Comparison of ENCODE assay signal across 25 cellular contexts in the genomic region with DNA sequence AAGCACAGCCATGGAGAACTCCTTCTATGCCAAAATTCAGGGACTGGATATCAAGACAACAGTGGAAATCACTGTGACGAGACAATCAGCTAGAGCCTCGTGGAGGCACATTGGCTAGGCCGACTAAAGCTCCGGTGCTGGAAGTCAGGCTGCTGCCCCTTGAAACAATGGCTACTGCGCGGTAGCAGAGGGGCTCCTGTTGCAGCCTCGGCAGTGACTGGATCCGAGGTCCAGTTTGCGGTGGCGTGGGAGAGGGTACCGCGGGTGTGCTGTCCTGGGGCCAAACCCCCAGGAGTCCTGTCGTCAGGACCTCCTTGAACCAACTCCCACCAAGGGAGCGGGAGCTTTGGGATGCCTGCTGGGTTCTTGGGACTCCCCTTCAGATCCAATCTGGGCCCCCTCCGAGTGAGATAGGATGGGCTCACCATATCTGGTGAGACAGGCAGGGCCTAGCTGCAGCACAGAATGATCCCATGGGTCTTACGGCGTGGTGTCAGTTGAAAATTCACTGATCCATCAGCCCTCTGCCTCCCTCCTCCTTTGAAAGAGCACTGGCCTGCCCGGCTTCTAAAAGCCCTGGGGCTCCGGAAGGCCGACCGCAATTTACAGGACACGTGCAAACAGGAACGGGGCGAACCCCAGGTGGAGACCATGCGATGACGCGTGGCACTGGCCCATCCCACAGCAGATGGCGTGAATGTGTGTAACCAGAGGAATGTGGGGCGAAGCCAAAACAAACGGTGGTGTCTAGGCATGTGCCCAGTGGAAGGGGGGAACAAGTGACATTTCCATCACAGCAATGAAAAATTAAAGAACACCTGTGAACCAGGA. TPM values are rescaled to one million over a fixed set of nuclear protein-coding genes. Genes with fewer than 3 reads are reported as not detected.
DNase-seq lines count a peak whose midpoint lies in the region; TF ChIP-seq lines count a peak whose summit lies in the region.
"Had no signal": no experiment of that assay in that cellular context is flagged by ENCODE, and none has a peak within 500 bp of the region (broad histone marks: within the 10 kb centered on the region; RNA-seq: fewer than 3 reads in every experiment).

No MANE protein-coding gene starts in this region.

- TF ChIP-seq CTCF in epithelial cell of esophagus (IDR thresholded peaks at IDR 0.05; ENCODE audit: insufficient read depth, low read depth, low read length, missing control alignments) (no peak), GM10266 (IDR thresholded peaks at IDR 0.05; ENCODE audit: control insufficient read depth, insufficient read depth, low read depth, missing control alignments) (no peak)

- no peaks in the 10 kb centered on the region for H3K27me3 ChIP-seq in BLaER1

- H3K4me2 ChIP-seq in BLaER1, result peak overlapping the region; percentile 92

- H3K27ac ChIP-seq in BLaER1, result peak overlapping the region; percentile 94
- H3K27ac ChIP-seq: C4-2B had no signal

- no peaks in the 10 kb centered on the region for H4K20me1 ChIP-seq in BLaER1

- intact Hi-C loops in posterior vena cava (cut with DNase I), result no loop called here

- H3K4me1 ChIP-seq in BLaER1, result peaks cover 74% of the 10 kb centered on the region

- H3K9ac ChIP-seq in BLaER1, result peak overlapping the region; percentile 76

- DNase-seq in H4 (ENCODE audit: low spot score), result peak; percentile 46
- peak; percentile 35 for DNase-seq in epithelial cell of esophagus (ENCODE audit: low read depth)
- peak; percentile 85 for DNase-seq in posterior vena cava (ENCODE audit: low spot score)
- no peak for DNase-seq in GM10266 (ENCODE audit: extremely low spot score)
- no peak for DNase-seq in NCI-H82 treated with DMSO at 0.1 percent for 48 hours (lab: John Stamatoyannopoulos, UW; ENCODE audit: unreplicated experiment)
- no peak for DNase-seq in NCI-H226
- DNase-seq: activated CD4-positive, alpha-beta T cell treated with anti-CD3 and anti-CD28 coated beads, Interleukin-2, amount 50 U/mL, for 4 hours; activated naive CD4-positive, alpha-beta T cell treated with Interleukin-2 at 50 U/mL for 16 hours; amygdala; EL; hypothalamus; left ventricle myocardium superior; NCI-H1048; NCI-H187 treated with DMSO at 0.1 percent for 48 hours; NCI-H69; nephron progenitor cell; T-helper 9 cell had no signal

- H3K9me3 ChIP-seq in BLaER1, result peaks cover 44% of the 10 kb centered on the region

- H3K36me3 ChIP-seq in BLaER1, result no peaks in the 10 kb centered on the region

- H3K4me3 ChIP-seq in BLaER1 (peak overlapping the region; percentile 50), epithelial cell of esophagus (ENCODE audit: low read length) (no peak overlapping the region)

RNA-seq across cellular contexts. Expression of a gene that starts 15.8 kb away (rescaled TPM):
- total RNA-seq in H4 (2014; rRNA removed; shearing (Covaris generic)), result 0.35 TPM in 1 of 2 replicates, not detected in the other
- total RNA-seq in posterior vena cava, result not detected
- total RNA-seq: bronchial epithelial cell, fibroblast of lung, left ventricle myocardium superior, progenitor cell of endocrine pancreas, Right ventricle myocardium inferior, subcutaneous adipose tissue, WTC11 had no signal

Comparison
In these comparisons a context has a peak if more than half of its experiments do, and no peak if none do; other contexts are left out.
1. DNase-seq: peak in H4 (single experiment), epithelial cell of esophagus (single experiment) and posterior vena cava (single experiment); none in GM10266 (single experiment), NCI-H82 treated with DMSO at 0.1 percent for 48 hours (single experiment) and NCI-H226 (single experiment).